8 cellular contexts compared by ENCODE assay signal in the genomic region with DNA sequence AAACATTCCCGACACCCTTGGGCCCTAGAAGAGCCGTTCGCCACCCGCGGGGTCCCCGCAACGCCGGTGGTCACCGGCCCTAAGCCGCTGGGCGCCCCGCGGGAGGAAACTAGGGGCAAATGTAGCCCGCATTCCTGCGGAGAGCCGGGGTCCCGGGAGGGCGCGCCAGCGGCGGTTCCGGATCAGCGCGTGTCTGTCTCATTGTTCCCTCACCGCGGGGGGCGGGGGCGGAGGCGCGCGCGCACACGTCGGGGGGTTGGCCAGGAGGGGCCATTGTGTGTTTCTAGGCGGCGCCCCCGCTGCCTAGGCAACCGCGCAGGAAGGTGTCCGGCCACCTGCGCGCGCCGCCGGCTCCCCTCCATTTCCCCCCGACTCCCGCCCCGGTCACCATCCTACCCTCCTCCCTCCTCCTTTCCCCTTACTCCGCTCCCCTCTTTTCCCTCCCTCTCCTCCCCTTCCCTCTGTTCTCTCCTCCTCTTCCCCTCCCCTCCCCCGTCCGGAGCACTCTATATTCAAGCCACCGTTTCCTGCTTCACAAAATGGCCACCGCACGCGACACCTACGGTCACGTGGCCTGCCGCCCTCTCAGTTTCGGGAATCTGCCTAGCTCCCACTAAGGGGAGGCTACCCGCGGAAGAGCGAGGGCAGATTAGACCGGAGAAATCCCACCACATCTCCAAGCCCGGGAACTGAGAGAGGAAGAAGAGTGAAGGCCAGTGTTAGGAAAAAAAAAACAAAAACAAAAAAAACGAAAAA. TPM values are rescaled to one million over a fixed set of nuclear protein-coding genes. Genes with fewer than 3 reads are reported as not detected.
DNase-seq lines count a peak whose midpoint lies in the region; ATAC-seq and TF ChIP-seq lines count a peak whose summit lies in the region.

No MANE protein-coding gene starts in this region.

- H3K27ac ChIP-seq in SU-DHL-6 (ENCODE audit: low read depth, low read length) (peak overlapping the region; percentile 97), transverse colon (peak overlapping the region; percentile 99 to 100 (median 100))

- peaks cover 41% of the 10 kb centered on the region for H3K79me2 ChIP-seq in SU-DHL-6 (ENCODE audit: insufficient read depth, low read length)

- peak overlapping the region; percentile 89 for H3K4me3 Mint-ChIP-seq in activated naive CD8-positive, alpha-beta T cell treated with anti-CD3 and anti-CD28 coated beads, Interleukin-2, amount 50 U/mL, for 24 hours

- H3K4me3 ChIP-seq in GM06990 (replicated peaks; ENCODE audit: low read depth, low read length) = peak overlapping the region; percentile 85
- peak overlapping the region; percentile 98 for H3K4me3 ChIP-seq in SU-DHL-6 (ENCODE audit: insufficient read depth, low read length, poor library complexity, severe bottlenecking)
- peak overlapping the region; percentile 85 to 98 (median 92) for H3K4me3 ChIP-seq in transverse colon

- H3K27me3 Mint-ChIP-seq in activated naive CD8-positive, alpha-beta T cell treated with anti-CD3 and anti-CD28 coated beads, Interleukin-2, amount 50 U/mL, for 24 hours = peaks cover 1% of the 10 kb centered on the region

- H3K36me3 ChIP-seq in GM06990 (ENCODE audit: control insufficient read depth, insufficient read depth, low read length) (no peaks in the 10 kb centered on the region; the same call in 1 of the 2 replicates), SU-DHL-6 (ENCODE audit: low read length) (peaks cover 7% of the 10 kb centered on the region), transverse colon (no peaks in the 10 kb centered on the region)

- peaks cover 22% of the 10 kb centered on the region for H4K20me1 ChIP-seq in SU-DHL-6 (ENCODE audit: low read depth, low read length)

- peak overlapping the region; percentile 89 for H3K4me2 ChIP-seq in SU-DHL-6 (ENCODE audit: low read depth, low read length, poor library complexity, severe bottlenecking)

- peaks cover 17% of the 10 kb centered on the region; the same call in 1 of the 2 replicates for H3F3A ChIP-seq in SU-DHL-6 (ENCODE audit: insufficient read depth)

- H3K27me3 ChIP-seq in GM06990 (replicated peaks; ENCODE audit: control insufficient read depth, insufficient read depth, low read length) (no peaks in the 10 kb centered on the region), SU-DHL-6 (ENCODE audit: low read length) (no peaks in the 10 kb centered on the region), transverse colon (no peaks in the 10 kb centered on the region)

- TF ChIP-seq CTCF in GM06990 (IDR thresholded peaks at IDR 0.05; ENCODE audit: insufficient read depth, low read length, poor library complexity, severe bottlenecking) = no peak
- TF ChIP-seq CTCF in SU-DHL-6 (IDR thresholded peaks at IDR 0.05; ENCODE audit: insufficient read depth, low read length, poor library complexity, severe bottlenecking) = no peak
- TF ChIP-seq CTCF in transverse colon (IDR thresholded peaks at IDR 0.05) = no peak

- peak overlapping the region; percentile 99 for H3K27ac Mint-ChIP-seq in activated naive CD8-positive, alpha-beta T cell treated with anti-CD3 and anti-CD28 coated beads, Interleukin-2, amount 50 U/mL, for 24 hours

- H3K36me3 Mint-ChIP-seq in activated naive CD8-positive, alpha-beta T cell treated with anti-CD3 and anti-CD28 coated beads, Interleukin-2, amount 50 U/mL, for 24 hours (ENCODE audit: low read depth) = peaks cover 32% of the 10 kb centered on the region

- TF ChIP-seq POLR2A in transverse colon (IDR thresholded peaks at IDR 0.05) = peak; percentile 81

- peak overlapping the region; percentile 66 for H2AFZ ChIP-seq in SU-DHL-6 (ENCODE audit: low read depth, low read length, severe bottlenecking)

- peak; percentile 93 for DNase-seq in GM06990 (ENCODE audit: extremely low read depth, insufficient read length)
- peak; percentile 85 for DNase-seq in NCI-H1105 treated with DMSO at 0.1 percent for 48 hours (lab: John Stamatoyannopoulos, UW)
- DNase-seq in activated naive CD8-positive, alpha-beta T cell treated with anti-CD3 and anti-CD28 coated beads, Interleukin-2, amount 50 U/mL, for 24 hours = peak; percentile 83
- DNase-seq in cardiac septum (ENCODE audit: low spot score) = peak; percentile 92
- peak; percentile 71 for DNase-seq in pons (ENCODE audit: low spot score)
- DNase-seq in transverse colon = peak; percentile 90

- in situ Hi-C loops in transverse colon (cut with MboI; ENCODE audit: low pct_ligation_motif_present in 1 of 4, low pct_unique_long_range_greater_than_20kb in 1 of 4, low sequenced_read_pairs in 3 of 4) = no loop called here

- H3K9me2 ChIP-seq in SU-DHL-6 (replicated peaks; ENCODE audit: insufficient read depth, low read length) = no peaks in the 10 kb centered on the region

- WGBS in transverse colon (ENCODE audit: low coverage in 1 of 2), 2 donors = 0 to 13% methylated on average over 1 to 56 of the region's 65 CpGs

- peaks cover 43% of the 10 kb centered on the region for H3K4me1 Mint-ChIP-seq in activated naive CD8-positive, alpha-beta T cell treated with anti-CD3 and anti-CD28 coated beads, Interleukin-2, amount 50 U/mL, for 24 hours

- peaks cover 0 to 20% (median 7%) of the 10 kb centered on the region in 4 donors for H3K4me1 ChIP-seq in transverse colon

- H3K9me3 Mint-ChIP-seq in activated naive CD8-positive, alpha-beta T cell treated with anti-CD3 and anti-CD28 coated beads, Interleukin-2, amount 50 U/mL, for 24 hours = no peaks in the 10 kb centered on the region

- TF ChIP-seq EP300 in transverse colon (IDR thresholded peaks at IDR 0.05; ENCODE audit: low read depth) = no peak

- H3K9me3 ChIP-seq in SU-DHL-6 (ENCODE audit: insufficient read depth, low read length) (no peaks in the 10 kb centered on the region), transverse colon (no peaks in the 10 kb centered on the region)

- peak; percentile 31 for ATAC-seq in HG02623 (IDR thresholded peaks at IDR 0.05; ENCODE audit: unreplicated experiment)
- ATAC-seq in activated naive CD8-positive, alpha-beta T cell treated with anti-CD3 and anti-CD28 coated beads, Interleukin-2, amount 50 U/mL, for 24 hours = peak; percentile 52

- intact Hi-C loops in cardiac septum (cut with DNase I) = loop anchor here (2.0 kb wide), 1 partner anchor 110 kb away; no protein-coding TSS in a partner anchor
- intact Hi-C loops in transverse colon (cut with DNase I; ENCODE audit: low total_unique reads) = loop anchor here (5.0 to 10.0 kb wide), 2 partner anchors 58 to 246 kb away; a partner anchor contains a TSS

- H3K9ac ChIP-seq in SU-DHL-6 (ENCODE audit: low read length) = peak overlapping the region; percentile 99

RNA-seq across cellular contexts. Expression of a gene that starts 0.8 kb away (rescaled TPM):
- total RNA-seq in cardiac septum = 214 TPM
- total RNA-seq in transverse colon = 100 to 1,000 TPM; 133 to 242 (median 165) TPM

Comparison
In these comparisons a context has a peak if more than half of its experiments do, and no peak if none do; other contexts are left out.
1. Peak in every context shown above with its lines: DNase-seq, ATAC-seq, H3K4me3 ChIP-seq and H3K27ac ChIP-seq.